20 cellular contexts compared by ENCODE assay signal in genomic region chr9:14148501-14149103, GRCh38.
DNase-seq lines count a peak whose midpoint lies in the region; ATAC-seq, FAIRE-seq and TF ChIP-seq lines count a peak whose summit lies in the region.
"Had no signal": no experiment of that assay in that cellular context is flagged by ENCODE, and none has a peak within 500 bp of the region (broad histone marks: within the 10 kb centered on the region; RNA-seq: fewer than 3 reads in every experiment).

No MANE protein-coding gene starts in this region.

- peaks cover 17% of the 10 kb centered on the region for H3K4me1 Mint-ChIP-seq in endodermal cell
- H3K4me1 Mint-ChIP-seq in effector memory CD8-positive, alpha-beta T cell (ENCODE audit: low read depth in 2 of 2) = no peaks in the 10 kb centered on the region
- H3K4me1 Mint-ChIP-seq: CD4-positive, CD25-positive, alpha-beta regulatory T cell had no signal

- TF ChIP-seq CTCF in PC-3 (conservative IDR thresholded peaks at IDR 0.05; ENCODE audit: low read depth, low read length) (no peak), endodermal cell (conservative IDR thresholded peaks at IDR 0.05) (no peak), keratinocyte (optimal IDR thresholded peaks at IDR 0.05 in 1 of 3, IDR thresholded peaks at IDR 0.05 in 1 of 3, conservative IDR thresholded peaks at IDR 0.05 in 1 of 3; ENCODE audit: extremely low read depth in 1 of 3, insufficient read depth in 2 of 3, low read length in 3 of 3) (no peak), PC-9 (conservative IDR thresholded peaks at IDR 0.05) (no peak), kidney (IDR thresholded peaks at IDR 0.05; ENCODE audit: borderline replicate concordance, extremely low read depth, insufficient read depth) (no peak)

- H3K36me3 Mint-ChIP-seq in endodermal cell (ENCODE audit: low read depth) = no peaks in the 10 kb centered on the region
- H3K36me3 Mint-ChIP-seq in effector memory CD8-positive, alpha-beta T cell (ENCODE audit: insufficient read depth) = no peaks in the 10 kb centered on the region
- H3K36me3 Mint-ChIP-seq: CD4-positive, CD25-positive, alpha-beta regulatory T cell had no signal

- FAIRE-seq in keratinocyte (lab: Jason Lieb, UNC) (peak; percentile 57), kidney (lab: Jason Lieb, UNC) (no peak)
- FAIRE-seq: GM19239, H54 had no signal

- H3K27me3 Mint-ChIP-seq in endodermal cell (ENCODE audit: insufficient read depth) = peaks cover 6% of the 10 kb centered on the region
- H3K27me3 Mint-ChIP-seq in effector memory CD8-positive, alpha-beta T cell = no peaks in the 10 kb centered on the region
- H3K27me3 Mint-ChIP-seq: CD4-positive, CD25-positive, alpha-beta regulatory T cell had no signal

- no peak overlapping the region for H3K4me3 Mint-ChIP-seq in endodermal cell
- no peak overlapping the region for H3K4me3 Mint-ChIP-seq in effector memory CD8-positive, alpha-beta T cell
- H3K4me3 Mint-ChIP-seq: CD4-positive, CD25-positive, alpha-beta regulatory T cell had no signal

- H3K4me2 ChIP-seq in PC-3 (ENCODE audit: low read length) (0 out of 2 replicates have a peak overlapping the region, but pooled peaks have one; percentile 24), keratinocyte (ENCODE audit: control insufficient read depth, extremely low read depth, insufficient read depth, low read depth, low read length) (peak overlapping the region; percentile 13), PC-9 (no peak overlapping the region)

- POLR2A ChIA-PET in PC-3 (lab: Charles Lee; ENCODE audit: unreplicated experiment) = no interaction called here
- POLR2A ChIA-PET in PC-9 (lab: Charles Lee; ENCODE audit: unreplicated experiment) = no interaction called here

- H3K79me2 ChIP-seq in ACC112 (ENCODE audit: control insufficient read depth, insufficient read depth, low read length, unreplicated experiment) (peaks cover 8% of the 10 kb centered on the region), PC-3 (ENCODE audit: low read length) (no peaks in the 10 kb centered on the region), keratinocyte (ENCODE audit: control insufficient read depth, insufficient read depth, low read length) (peaks cover 1% of the 10 kb centered on the region), PC-9 (ENCODE audit: low read depth) (no peaks in the 10 kb centered on the region)

- BruUV-seq in PC-3 (replicated peaks; lab: Mats Ljungman, UMichigan) (no TSS peak), PC-9 (replicated peaks; lab: Mats Ljungman, UMichigan) (no TSS peak)

- dilution Hi-C loops in keratinocyte (cut with MboI; ENCODE audit: extremely low pct_ligation_motif_present, low sequenced_read_pairs) = no loop called here

- H4K20me1 ChIP-seq in PC-3 (ENCODE audit: low read length) = no peaks in the 10 kb centered on the region
- H4K20me1 ChIP-seq in keratinocyte (ENCODE audit: control insufficient read depth, extremely low read depth, insufficient read depth, low read length) = no peaks in the 10 kb centered on the region
- H4K20me1 ChIP-seq in PC-9 (ENCODE audit: insufficient read depth) = no peaks in the 10 kb centered on the region

- H3K9me1 ChIP-seq in keratinocyte (ENCODE audit: control insufficient read depth, extremely low read depth, insufficient read depth, low read length) = peaks cover 3% of the 10 kb centered on the region

- WGBS in endodermal cell (ENCODE audit: insufficient coverage in 1 of 2, insufficient read length in 1 of 2), 2 experiments = 60 to 93% methylated on average over 1 to 3 of the region's 3 CpGs

- DNase-seq in PC-3 = peak; percentile 40
- DNase-seq in endodermal cell = no peak
- DNase-seq in keratinocyte (ENCODE audit: low read depth, low spot score) = no peak
- no peak for DNase-seq in effector memory CD8-positive, alpha-beta T cell
- no peak for DNase-seq in PC-9
- no peak for DNase-seq in kidney
- DNase-seq: CD4-positive, CD25-positive, alpha-beta regulatory T cell; DMS79; NCI-H1694; NCI-H2081; NCI-H2171; NCI-H345; NCI-H524; NCI-H774; Right ventricle myocardium superior had no signal

- H3K9me2 ChIP-seq in PC-3 (replicated peaks; ENCODE audit: low read length) (no peaks in the 10 kb centered on the region), PC-9 (ENCODE audit: insufficient read depth) (no peaks in the 10 kb centered on the region)

- CTCF ChIA-PET in PC-3 (lab: Charles Lee) = no interaction called here
- CTCF ChIA-PET in PC-9 (lab: Charles Lee) = no interaction called here

- H2AFZ ChIP-seq in ACC112 (ENCODE audit: low read length, unreplicated experiment) = no peak overlapping the region
- no peak overlapping the region for H2AFZ ChIP-seq in PC-3 (ENCODE audit: low read length)
- no peak overlapping the region for H2AFZ ChIP-seq in keratinocyte (ENCODE audit: control insufficient read depth, low read length)
- H2AFZ ChIP-seq in PC-9 = no peak overlapping the region

- no peaks in the 10 kb centered on the region for H3K9me3 ChIP-seq in PC-3 (ENCODE audit: low read length)
- H3K9me3 ChIP-seq in endodermal cell (ENCODE audit: control insufficient read depth, low read length) = no peaks in the 10 kb centered on the region
- H3K9me3 ChIP-seq in keratinocyte (ENCODE audit: control insufficient read depth, low read depth, low read length) = no peaks in the 10 kb centered on the region
- H3K9me3 ChIP-seq in PC-9 (ENCODE audit: insufficient read depth, low read depth) = no peaks in the 10 kb centered on the region
- no peaks in the 10 kb centered on the region for H3K9me3 ChIP-seq in kidney (ENCODE audit: control insufficient read depth in 1 of 2, low read length in 2 of 2)

- peak overlapping the region; percentile 66 for H3K27ac ChIP-seq in ACC112 (ENCODE audit: low read depth, low read length)
- H3K27ac ChIP-seq in PC-3 (ENCODE audit: low read length) = peak overlapping the region; percentile 58
- H3K27ac ChIP-seq in endodermal cell (ENCODE audit: low read depth, low read length) = no peak overlapping the region
- H3K27ac ChIP-seq in keratinocyte (ENCODE audit: control insufficient read depth, insufficient read depth, low read length) = peak overlapping the region; percentile 25
- no peak overlapping the region for H3K27ac ChIP-seq in PC-9
- H3K27ac ChIP-seq in kidney (ENCODE audit: low read depth in 2 of 2, low read length in 2 of 2) = no peak overlapping the region
- H3K27ac ChIP-seq: HL-60 had no signal

- H3K4me1 ChIP-seq in ACC112 (ENCODE audit: control insufficient read depth, insufficient read depth, low read length, unreplicated experiment) (peaks cover 33% of the 10 kb centered on the region), PC-3 (ENCODE audit: insufficient read depth, low read length) (peaks cover 16% of the 10 kb centered on the region), endodermal cell (ENCODE audit: control insufficient read depth, insufficient read depth, low read length) (peaks cover under 1% of the 10 kb centered on the region), keratinocyte (ENCODE audit: control insufficient read depth, extremely low read depth, insufficient read depth, low read length) (peaks cover 3% of the 10 kb centered on the region), PC-9 (replicated peaks; ENCODE audit: insufficient read depth) (no peaks in the 10 kb centered on the region), kidney (ENCODE audit: control insufficient read depth in 1 of 2, insufficient read depth in 1 of 2, low read depth in 1 of 2, low read length in 2 of 2) (no peaks in the 10 kb centered on the region)

- no peaks in the 10 kb centered on the region for H3K9me3 Mint-ChIP-seq in endodermal cell
- peaks cover 0 to 2% of the 10 kb centered on the region in 2 donors for H3K9me3 Mint-ChIP-seq in effector memory CD8-positive, alpha-beta T cell

- H3K27me3 ChIP-seq in ACC112 (ENCODE audit: insufficient read depth, low read length) (no peaks in the 10 kb centered on the region), PC-3 (ENCODE audit: low read length) (no peaks in the 10 kb centered on the region), endodermal cell (ENCODE audit: control insufficient read depth, insufficient read depth, low read length, poor library complexity, severe bottlenecking) (peaks cover 28% of the 10 kb centered on the region), keratinocyte (ENCODE audit: control insufficient read depth, extremely low read depth, insufficient read depth, low read length) (no peaks in the 10 kb centered on the region), PC-9 (ENCODE audit: insufficient read depth, low read depth) (no peaks in the 10 kb centered on the region)

- H3F3A ChIP-seq in PC-3 (ENCODE audit: low read length, unreplicated experiment) (no peaks in the 10 kb centered on the region), PC-9 (ENCODE audit: insufficient read depth, low read depth) (no peaks in the 10 kb centered on the region)

- H3K9ac ChIP-seq in PC-3 (ENCODE audit: low read length) = 0 out of 2 replicates have a peak overlapping the region, but pooled peaks have one; percentile 15
- H3K9ac ChIP-seq in endodermal cell (ENCODE audit: extremely low read depth, low read length, poor library complexity, severe bottlenecking) = no peak overlapping the region
- H3K9ac ChIP-seq in keratinocyte (ENCODE audit: control insufficient read depth, extremely low read depth, insufficient read depth, low read length) = no peak overlapping the region
- H3K9ac ChIP-seq in kidney (ENCODE audit: low read length in 2 of 2) = no peak overlapping the region

- 0 out of 2 replicates have a peak overlapping the region, but pooled peaks have one; percentile 1 for H3K4me3 ChIP-seq in ACC112 (ENCODE audit: low read depth, low read length)
- no peak overlapping the region for H3K4me3 ChIP-seq in PC-3 (ENCODE audit: low read length)
- H3K4me3 ChIP-seq in endodermal cell (ENCODE audit: low read length) = no peak overlapping the region
- H3K4me3 ChIP-seq in keratinocyte (ENCODE audit: control insufficient read depth in 2 of 3, extremely low read depth in 1 of 3, insufficient read depth in 2 of 3, low read depth in 1 of 3, low read length in 3 of 3) = no peak overlapping the region
- H3K4me3 ChIP-seq in PC-9 = no peak overlapping the region
- H3K4me3 ChIP-seq in kidney (ENCODE audit: low read length in 2 of 2) = no peak overlapping the region

- intact Hi-C loops in PC-3 (cut with micrococcal nuclease) = no loop called here
- intact Hi-C loops in PC-9 (cut with micrococcal nuclease; ENCODE audit: unreplicated experiment) = no loop called here
- intact Hi-C loops in kidney (cut with DNase I) = no loop called here

- H3K27ac Mint-ChIP-seq in endodermal cell = peak overlapping the region; percentile 50
- H3K27ac Mint-ChIP-seq in effector memory CD8-positive, alpha-beta T cell = no peak overlapping the region
- H3K27ac Mint-ChIP-seq: CD4-positive, CD25-positive, alpha-beta regulatory T cell had no signal

- peaks cover 21% of the 10 kb centered on the region; the same call in 1 of the 2 replicates for H3K36me3 ChIP-seq in ACC112 (ENCODE audit: insufficient read depth, low read length)
- peaks cover 7% of the 10 kb centered on the region; the same call in 1 of the 2 replicates for H3K36me3 ChIP-seq in PC-3 (ENCODE audit: low read depth, low read length)
- H3K36me3 ChIP-seq in endodermal cell (ENCODE audit: control insufficient read depth, insufficient read depth, low read length) = no peaks in the 10 kb centered on the region
- H3K36me3 ChIP-seq in keratinocyte (ENCODE audit: control insufficient read depth in 2 of 2, extremely low read depth in 1 of 2, insufficient read depth in 2 of 2, low read length in 2 of 2) = no peaks in the 10 kb centered on the region
- no peaks in the 10 kb centered on the region for H3K36me3 ChIP-seq in PC-9 (ENCODE audit: low read depth)
- H3K36me3 ChIP-seq in kidney (ENCODE audit: control insufficient read depth in 1 of 2, insufficient read depth in 2 of 2, low read length in 2 of 2) = peaks cover 0 to 4% of the 10 kb centered on the region in 2 donors

- ATAC-seq in PC-3 = peak; percentile 57
- no peak for ATAC-seq in effector memory CD8-positive, alpha-beta T cell (replicated peaks)
- ATAC-seq in GM21423 (IDR thresholded peaks at IDR 0.05; ENCODE audit: unreplicated experiment) = no peak

Comparison
In these comparisons a context has a peak if more than half of its experiments do, and no peak if none do; other contexts are left out.
1. H3K27ac ChIP-seq: peak in ACC112 (single experiment), PC-3 (single experiment) and keratinocyte (single experiment); none in endodermal cell (single experiment), PC-9 (single experiment) and kidney (0 of 2).